Comparison of ENCODE assay signal across 1 cellular context in the genomic region with DNA sequence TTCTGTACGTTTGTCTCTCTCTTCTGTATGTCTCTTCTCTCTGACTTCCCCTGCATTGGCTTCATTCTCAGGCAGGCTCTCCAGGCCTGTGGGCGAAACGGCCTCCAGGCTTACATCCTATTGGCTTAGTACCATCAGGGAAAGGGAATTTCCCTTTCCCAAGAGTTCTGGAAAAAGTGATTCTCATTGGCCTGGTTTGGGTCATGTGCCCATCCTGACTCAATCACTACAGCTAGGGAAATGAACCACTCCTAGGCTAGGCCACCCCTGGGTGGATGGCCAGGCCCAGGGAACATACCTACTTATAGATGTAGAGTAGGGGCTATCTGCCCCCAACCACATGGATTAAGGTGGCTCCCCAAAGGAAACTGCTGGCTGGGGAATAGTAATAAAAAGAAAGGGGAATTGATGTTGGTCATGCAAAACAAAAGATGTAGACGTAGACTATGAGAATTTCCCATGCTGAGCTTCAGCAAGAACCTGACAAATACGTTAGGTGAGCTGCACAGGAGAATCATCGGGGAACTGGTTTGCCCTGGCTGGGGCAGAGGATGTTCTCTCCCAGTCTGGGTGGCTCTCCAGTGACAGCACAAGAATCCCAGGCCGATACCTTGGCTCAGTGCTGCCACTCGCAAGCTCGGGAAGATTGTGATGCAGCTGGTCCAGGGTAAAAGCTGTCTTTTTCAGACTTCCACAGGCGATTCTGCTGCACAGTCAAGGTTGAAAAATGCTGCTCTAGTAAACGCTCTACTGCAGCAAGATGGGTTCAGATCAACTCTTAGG.
A peak's percentile ranks its signal among the peaks of the same experiment; 100 is the strongest.
TF ChIP-seq lines count a peak whose summit lies in the region.

No MANE protein-coding gene starts in this region.

TF ChIP-seq in HepG2, 621 proteins besides CTCF, POLR2A, EP300 and RAD21:
- TF ChIP-seq PRDM10 (CRISPR knock-in tag; IDR thresholded peaks at IDR 0.05; ENCODE audit: low read depth) (peak; percentile 74), ZNF530 (CRISPR knock-in tag; IDR thresholded peaks at IDR 0.05; ENCODE audit: low read depth) (no peak), USF2 (IDR thresholded peaks at IDR 0.05; ENCODE audit: low read depth, low read length) (peak; percentile 81), USF2 (CRISPR knock-in tag; IDR thresholded peaks at IDR 0.05; ENCODE audit: borderline replicate concordance) (peak; percentile 79; the same call in 1 of the 2 replicates), RXRA (CRISPR knock-in tag; IDR thresholded peaks at IDR 0.05) (no peak), ERF (CRISPR knock-in tag; IDR thresholded peaks at IDR 0.05) (no peak), NFYC (CRISPR knock-in tag; IDR thresholded peaks at IDR 0.05) (peak; percentile 57), ZNF761 (CRISPR knock-in tag; conservative IDR thresholded peaks at IDR 0.05) (no peak), FOXM1 (CRISPR knock-in tag; IDR thresholded peaks at IDR 0.05) (no peak), AHR (CRISPR knock-in tag; IDR thresholded peaks at IDR 0.05) (no peak), DRAP1 (CRISPR knock-in tag; IDR thresholded peaks at IDR 0.05) (0 out of 2 replicates have a peak, but pooled peaks have one; percentile 39), ZNF816 (CRISPR knock-in tag; IDR thresholded peaks at IDR 0.05; ENCODE audit: borderline replicate concordance) (0 out of 2 replicates have a peak, but pooled peaks have one; percentile 27), KDM3A (CRISPR knock-in tag; IDR thresholded peaks at IDR 0.05; ENCODE audit: low read depth) (no peak), ZNF18 (CRISPR knock-in tag; IDR thresholded peaks at IDR 0.05; ENCODE audit: insufficient replicate concordance) (no peak), ZBTB4 (CRISPR knock-in tag; IDR thresholded peaks at IDR 0.05; ENCODE audit: borderline replicate concordance) (no peak), YEATS2 (CRISPR knock-in tag; IDR thresholded peaks at IDR 0.05; ENCODE audit: borderline replicate concordance) (peak; percentile 17; the same call in 1 of the 2 replicates), ZFX (CRISPR knock-in tag; IDR thresholded peaks at IDR 0.05; ENCODE audit: low read depth) (peak; percentile 50; the same call in 1 of the 2 replicates), RAD51 (IDR thresholded peaks at IDR 0.05; ENCODE audit: borderline replicate concordance) (peak; percentile 38; the same call in 1 of the 2 replicates), ATF7 (IDR thresholded peaks at IDR 0.05) (no peak), ATF7 (CRISPR knock-in tag; IDR thresholded peaks at IDR 0.05) (no peak), NFYB (CRISPR knock-in tag; IDR thresholded peaks at IDR 0.05) (peak; percentile 34), FOXK1 (CRISPR knock-in tag; IDR thresholded peaks at IDR 0.05; ENCODE audit: borderline replicate concordance, low read depth) (0 out of 2 replicates have a peak, but pooled peaks have one; percentile 33), NFKBIZ (CRISPR knock-in tag; IDR thresholded peaks at IDR 0.05) (peak; percentile 72; the same call in 1 of the 2 replicates), SAP130 (CRISPR knock-in tag; IDR thresholded peaks at IDR 0.05; ENCODE audit: low read depth) (0 out of 2 replicates have a peak, but pooled peaks have one; percentile 14), ZNF207 (IDR thresholded peaks at IDR 0.05; ENCODE audit: borderline replicate concordance) (no peak), ZNF839 (CRISPR knock-in tag; IDR thresholded peaks at IDR 0.05; ENCODE audit: borderline replicate concordance) (no peak), ZBTB49 (CRISPR knock-in tag; IDR thresholded peaks at IDR 0.05; ENCODE audit: borderline replicate concordance) (no peak), PCBP2 (optimal IDR thresholded peaks at IDR 0.05; ENCODE audit: low read depth, low read length, poor library complexity, severe bottlenecking) (no peak)
- TF ChIP-seq, protein P1, sequence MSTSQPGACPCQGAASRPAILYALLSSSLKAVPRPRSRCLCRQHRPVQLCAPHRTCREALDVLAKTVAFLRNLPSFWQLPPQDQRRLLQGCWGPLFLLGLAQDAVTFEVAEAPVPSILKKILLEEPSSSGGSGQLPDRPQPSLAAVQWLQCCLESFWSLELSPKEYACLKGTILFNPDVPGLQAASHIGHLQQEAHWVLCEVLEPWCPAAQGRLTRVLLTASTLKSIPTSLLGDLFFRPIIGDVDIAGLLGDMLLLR (CRISPR knock-in tag; IDR thresholded peaks at IDR 0.05), result no peak
- TF ChIP-seq, protein P2, sequence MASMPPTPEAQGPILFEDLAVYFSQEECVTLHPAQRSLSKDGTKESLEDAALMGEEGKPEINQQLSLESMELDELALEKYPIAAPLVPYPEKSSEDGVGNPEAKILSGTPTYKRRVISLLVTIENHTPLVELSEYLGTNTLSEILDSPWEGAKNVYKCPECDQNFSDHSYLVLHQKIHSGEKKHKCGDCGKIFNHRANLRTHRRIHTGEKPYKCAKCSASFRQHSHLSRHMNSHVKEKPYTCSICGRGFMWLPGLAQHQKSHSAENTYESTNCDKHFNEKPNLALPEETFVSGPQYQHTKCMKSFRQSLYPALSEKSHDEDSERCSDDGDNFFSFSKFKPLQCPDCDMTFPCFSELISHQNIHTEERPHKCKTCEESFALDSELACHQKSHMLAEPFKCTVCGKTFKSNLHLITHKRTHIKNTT (CRISPR knock-in tag; IDR thresholded peaks at IDR 0.05), result no peak
